In genomic region chr20:50381053-50381732, GRCh38 we compare ENCODE assay signal across 11 cellular contexts.
DNase-seq lines count a peak whose midpoint lies in the region; ATAC-seq and TF ChIP-seq lines count a peak whose summit lies in the region.
"Had no signal": no experiment of that assay in that cellular context is flagged by ENCODE, and none has a peak within 500 bp of the region (broad histone marks: within the 10 kb centered on the region; RNA-seq: fewer than 3 reads in every experiment).

No MANE protein-coding gene starts in this region.

- intact Hi-C loops in body of pancreas (cut with DNase I) = no loop called here
- intact Hi-C loops in left colon (cut with DNase I, micrococcal nuclease) = no loop called here

- no peaks in the 10 kb centered on the region for H4K20me1 ChIP-seq in BLaER1 treated with 17β-estradiol and CSF1 and Interleukin-3, amounts not matched to agents 10 nM and 100 nM

- TF ChIP-seq POLR2A in body of pancreas (IDR thresholded peaks at IDR 0.05) = no peak

- no peaks in the 10 kb centered on the region for H3K9me3 ChIP-seq in BLaER1 treated with 17β-estradiol and CSF1 and Interleukin-3, amounts not matched to agents 10 nM and 100 nM (replicated peaks in 1 of 11)
- H3K9me3 ChIP-seq in body of pancreas = no peaks in the 10 kb centered on the region

- peak overlapping the region in 4 of 11 experiments; percentile 54 to 74 (median 64); a peak in 7 of 22 replicates for H3K27ac ChIP-seq in BLaER1 treated with 17β-estradiol and CSF1 and Interleukin-3, amounts not matched to agents 10 nM and 100 nM
- peak overlapping the region in 3 of 4 donors; percentile 87 to 90 (median 89) for H3K27ac ChIP-seq in body of pancreas
- H3K27ac ChIP-seq: brain microvascular endothelial cell had no signal

- peak overlapping the region; percentile 51 to 86 for H3K27ac Mint-ChIP-seq in natural killer cell treated with Interleukin-12 subunit alpha and Interleukin-12 subunit beta and Interleukin-15 and Interleukin-18, amount 100 ng/mL, for 72 hours

- ATAC-seq in body of pancreas = no peak
- no peak for ATAC-seq in natural killer cell treated with Interleukin-12 subunit alpha and Interleukin-12 subunit beta and Interleukin-15 and Interleukin-18, amount 100 ng/mL, for 72 hours
- ATAC-seq in GM19467 (IDR thresholded peaks at IDR 0.05; ENCODE audit: unreplicated experiment) = no peak
- ATAC-seq in left colon = no peak
- ATAC-seq in GM21360 (IDR thresholded peaks at IDR 0.05; ENCODE audit: unreplicated experiment) = no peak

- H3K4me3 ChIP-seq in BLaER1 treated with 17β-estradiol and CSF1 and Interleukin-3, amounts not matched to agents 10 nM and 100 nM = no peak overlapping the region
- H3K4me3 ChIP-seq in body of pancreas = no peak overlapping the region

- no peaks in the 10 kb centered on the region for H3K36me3 ChIP-seq in BLaER1 treated with 17β-estradiol and CSF1 and Interleukin-3, amounts not matched to agents 10 nM and 100 nM
- H3K36me3 ChIP-seq in body of pancreas (replicated peaks in 1 of 2; ENCODE audit: insufficient read depth in 1 of 2, low read depth in 2 of 2) = no peaks in the 10 kb centered on the region
- H3K36me3 ChIP-seq: brain microvascular endothelial cell had no signal

- H3K9me3 Mint-ChIP-seq in natural killer cell treated with Interleukin-12 subunit alpha and Interleukin-12 subunit beta and Interleukin-15 and Interleukin-18, amount 100 ng/mL, for 72 hours = peaks cover 3% of the 10 kb centered on the region

- TF ChIP-seq CTCF in body of pancreas (IDR thresholded peaks at IDR 0.05) = no peak

- DNase-seq in HT-29 (ENCODE audit: low spot score) (peak; percentile 29), body of pancreas (no peak), left colon (no peak), HCEC 1CT (no peak)
- no peak for DNase-seq in natural killer cell treated with Interleukin-12 subunit alpha and Interleukin-12 subunit beta and Interleukin-15 and Interleukin-18, amount 100 ng/mL, for 72 hours (ENCODE audit: low spot score)
- DNase-seq: activated CD8-positive, alpha-beta memory T cell treated with anti-CD3 and anti-CD28 coated beads, Interleukin-2, amount 50 U/mL, for 4 hours; stimulated activated CD4-positive, alpha-beta T cell treated with anti-CD3 and anti-CD28 coated beads, Interleukin-4, amount 100 ng/mL, for 4 hours had no signal

- no peaks in the 10 kb centered on the region for H3K36me3 Mint-ChIP-seq in natural killer cell treated with Interleukin-12 subunit alpha and Interleukin-12 subunit beta and Interleukin-15 and Interleukin-18, amount 100 ng/mL, for 72 hours

- no peaks in the 10 kb centered on the region for H3K27me3 ChIP-seq in BLaER1 treated with 17β-estradiol and CSF1 and Interleukin-3, amounts not matched to agents 10 nM and 100 nM
- H3K27me3 ChIP-seq in body of pancreas = no peaks in the 10 kb centered on the region
- H3K27me3 ChIP-seq: brain microvascular endothelial cell had no signal

- H3K9ac ChIP-seq in BLaER1 treated with 17β-estradiol and CSF1 and Interleukin-3, amounts not matched to agents 10 nM and 100 nM = peak overlapping the region in 1 of 11 experiments; percentile 52; a peak in 1 of 22 replicates

- H3K4me1 ChIP-seq in BLaER1 treated with 17β-estradiol and CSF1 and Interleukin-3, amounts not matched to agents 10 nM and 100 nM = peaks cover 69 to 92% (median 82%) of the 10 kb centered on the region in 10 experiments
- H3K4me1 ChIP-seq in body of pancreas = peaks cover 59% of the 10 kb centered on the region

- H3K4me3 Mint-ChIP-seq in natural killer cell treated with Interleukin-12 subunit alpha and Interleukin-12 subunit beta and Interleukin-15 and Interleukin-18, amount 100 ng/mL, for 72 hours = peak overlapping the region; percentile 54

- H3K27me3 Mint-ChIP-seq in natural killer cell treated with Interleukin-12 subunit alpha and Interleukin-12 subunit beta and Interleukin-15 and Interleukin-18, amount 100 ng/mL, for 72 hours = peaks cover 5 to 8% of the 10 kb centered on the region in 2 donors

- peak overlapping the region; percentile 50 to 81 (median 69) for H3K4me2 ChIP-seq in BLaER1 treated with 17β-estradiol and CSF1 and Interleukin-3, amounts not matched to agents 10 nM and 100 nM

- peaks cover 66 to 74% of the 10 kb centered on the region in 2 donors for H3K4me1 Mint-ChIP-seq in natural killer cell treated with Interleukin-12 subunit alpha and Interleukin-12 subunit beta and Interleukin-15 and Interleukin-18, amount 100 ng/mL, for 72 hours (ENCODE audit: low read depth in 2 of 2)

- 59 to 61% methylated on average over 7 of the region's 7 CpGs for WGBS in body of pancreas, 2 donors
